ENCODE assay signal across 9 cellular contexts in genomic region chr6:39189915-39190544, GRCh38. TPM values are rescaled to one million over a fixed set of nuclear protein-coding genes. Genes with fewer than 3 reads are reported as not detected.
DNase-seq lines count a peak whose midpoint lies in the region; ATAC-seq and TF ChIP-seq lines count a peak whose summit lies in the region.
"Had no signal": no experiment of that assay in that cellular context is flagged by ENCODE, and none has a peak within 500 bp of the region (broad histone marks: within the 10 kb centered on the region; RNA-seq: fewer than 3 reads in every experiment).

No MANE protein-coding gene starts in this region.

- ATAC-seq in HG03045 (IDR thresholded peaks at IDR 0.05; ENCODE audit: unreplicated experiment) = no peak
- no peak for ATAC-seq in HG03378 (IDR thresholded peaks at IDR 0.05; ENCODE audit: unreplicated experiment)

- WGBS in hepatocyte (ENCODE audit: low lambda C conversion rate, missing lambda C conversion rate) = 89% methylated on average over 15 of the region's 15 CpGs

- no peak overlapping the region for H3K27ac ChIP-seq in VCaP
- H3K27ac ChIP-seq in hepatocyte = no peak overlapping the region
- H3K27ac ChIP-seq in substantia nigra (ENCODE audit: low read depth, low read length, poor library complexity, severe bottlenecking) = no peak overlapping the region
- H3K27ac ChIP-seq: BLaER1 had no signal

- H3K4me1 ChIP-seq in hepatocyte (ENCODE audit: insufficient read depth) = peaks cover 33% of the 10 kb centered on the region
- H3K4me1 ChIP-seq: BLaER1 had no signal

- H3K4me3 ChIP-seq in hepatocyte = no peak overlapping the region
- H3K4me3 ChIP-seq: BLaER1 had no signal

- DNase-seq in NCI-H1417 (lab: John Stamatoyannopoulos, UW) (peak in 2 of 3 experiments; percentile 2 to 7), NCI-H1417 treated with DMSO at 0.1 percent for 48 hours (lab: John Stamatoyannopoulos, UW) (no peak), HPDE6-E6E7 (ENCODE audit: extremely low spot score) (peak; percentile 33), hepatocyte (ENCODE audit: low spot score) (peak; percentile 74), substantia nigra (lab: John Stamatoyannopoulos, UW) (peak in 26 of 49 donors; percentile 2 to 47 (median 29))

- no peaks in the 10 kb centered on the region for H4K20me1 ChIP-seq in hepatocyte (ENCODE audit: insufficient read depth, poor library complexity, severe bottlenecking)
- H4K20me1 ChIP-seq: BLaER1 had no signal

- H3K4me2 ChIP-seq in hepatocyte = no peak overlapping the region
- H3K4me2 ChIP-seq: BLaER1 had no signal

- peak; percentile 68 for TF ChIP-seq CTCF in VCaP (conservative IDR thresholded peaks at IDR 0.05)
- TF ChIP-seq CTCF in hepatocyte (IDR thresholded peaks at IDR 0.05; ENCODE audit: poor library complexity) = peak; percentile 43

- H3K79me2 ChIP-seq in hepatocyte = no peaks in the 10 kb centered on the region

- no peaks in the 10 kb centered on the region for H3K9me2 ChIP-seq in hepatocyte (replicated peaks; ENCODE audit: insufficient read depth)

- no peaks in the 10 kb centered on the region for H3K9me3 ChIP-seq in hepatocyte (ENCODE audit: low read depth)
- H3K9me3 ChIP-seq: BLaER1 had no signal

- no peak overlapping the region for H2AFZ ChIP-seq in hepatocyte

- H3K36me3 ChIP-seq in hepatocyte (replicated peaks; ENCODE audit: insufficient read depth, low read depth) = no peaks in the 10 kb centered on the region
- H3K36me3 ChIP-seq: BLaER1 had no signal

- no peaks in the 10 kb centered on the region for H3K27me3 ChIP-seq in hepatocyte
- H3K27me3 ChIP-seq: BLaER1 had no signal

RNA-seq across cellular contexts. Expression of gene KCNK5, which starts 39.2 kb away (rescaled TPM):
- 11.4 and 11.6 TPM in 2 replicates for total RNA-seq in hepatocyte
- polyA plus RNA-seq in hepatocyte = 6.6 and 10.7 TPM in 2 replicates
